Comparison of ENCODE assay signal across 8 cellular contexts in the genomic region with DNA sequence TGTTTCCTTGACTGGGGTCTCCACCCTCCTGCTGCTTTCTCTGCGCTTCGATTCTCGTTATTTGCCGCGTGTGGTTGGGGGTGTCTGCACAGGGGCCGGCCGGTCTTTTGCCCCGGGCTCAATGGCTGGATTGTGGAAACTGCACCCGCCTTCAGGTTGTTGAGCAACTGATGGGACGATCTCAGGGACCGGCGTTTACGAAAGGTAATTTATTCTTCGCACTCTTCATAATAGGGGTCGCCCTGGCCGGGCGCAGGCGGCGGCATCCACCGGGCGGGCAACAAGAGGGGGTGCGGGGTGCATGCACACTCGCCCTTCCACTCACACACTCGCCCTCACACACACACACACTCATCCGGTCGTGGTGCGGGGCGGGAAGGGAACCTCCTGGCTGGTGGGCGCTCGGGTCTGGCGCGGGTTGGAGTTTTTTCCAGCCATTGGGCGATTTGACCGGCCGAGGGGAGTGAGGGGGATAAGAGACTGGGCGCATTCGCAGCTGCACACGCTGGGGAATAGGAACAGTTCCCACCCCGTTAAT. TPM values are rescaled to one million over a fixed set of nuclear protein-coding genes. Genes with fewer than 3 reads are reported as not detected.
A peak's percentile ranks its signal among the peaks of the same experiment; 100 is the strongest.
DNase-seq lines count a peak whose midpoint lies in the region; ATAC-seq, FAIRE-seq and TF ChIP-seq lines count a peak whose summit lies in the region.

No MANE protein-coding gene starts in this region.

- no peaks in the 10 kb centered on the region for H3K9me3 Mint-ChIP-seq in T-helper 2 cell treated with Interferon-gamma antibody and Interleukin-4, amounts not matched to agents 5 μg/mL and 100 μg/mL, for 36 hours
- H3K9me3 Mint-ChIP-seq in activated T-cell treated with anti-CD3 and anti-CD28 coated beads, Interleukin-2, amount 50 U/mL, for 24 hours, result peaks cover 4% of the 10 kb centered on the region

- peaks cover 1% of the 10 kb centered on the region for H3K4me1 Mint-ChIP-seq in T-helper 2 cell treated with Interferon-gamma antibody and Interleukin-4, amounts not matched to agents 5 μg/mL and 100 μg/mL, for 36 hours (ENCODE audit: low read depth)
- H3K4me1 Mint-ChIP-seq in activated T-cell treated with anti-CD3 and anti-CD28 coated beads, Interleukin-2, amount 50 U/mL, for 24 hours (ENCODE audit: low read depth), result peaks cover 1% of the 10 kb centered on the region

- no peak overlapping the region for H3K4me3 Mint-ChIP-seq in T-helper 2 cell treated with Interferon-gamma antibody and Interleukin-4, amounts not matched to agents 5 μg/mL and 100 μg/mL, for 36 hours
- H3K4me3 Mint-ChIP-seq in activated T-cell treated with anti-CD3 and anti-CD28 coated beads, Interleukin-2, amount 50 U/mL, for 24 hours, result no peak overlapping the region

- TF ChIP-seq CTCF in heart right ventricle (IDR thresholded peaks at IDR 0.05) (no peak), psoas muscle (IDR thresholded peaks at IDR 0.05) (no peak)

- H3K27ac Mint-ChIP-seq in T-helper 2 cell treated with Interferon-gamma antibody and Interleukin-4, amounts not matched to agents 5 μg/mL and 100 μg/mL, for 36 hours, result peak overlapping the region; percentile 15
- no peak overlapping the region for H3K27ac Mint-ChIP-seq in activated T-cell treated with anti-CD3 and anti-CD28 coated beads, Interleukin-2, amount 50 U/mL, for 24 hours

- no peaks in the 10 kb centered on the region for H3K9me3 ChIP-seq in heart right ventricle
- no peaks in the 10 kb centered on the region for H3K9me3 ChIP-seq in psoas muscle

- peak overlapping the region in 5 of 10 donors; percentile 45 to 69 (median 61) for H3K27ac ChIP-seq in heart right ventricle
- H3K27ac ChIP-seq in psoas muscle, result no peak overlapping the region

- H3K27me3 ChIP-seq in heart right ventricle, result peaks cover 0 to 65% (median 38%) of the 10 kb centered on the region in 7 donors
- peaks cover 0 to 56% (median 24%) of the 10 kb centered on the region in 3 donors for H3K27me3 ChIP-seq in psoas muscle (ENCODE audit: insufficient read depth in 3 of 3, low read length in 2 of 3)

- peaks cover 50% of the 10 kb centered on the region for H3K27me3 Mint-ChIP-seq in T-helper 2 cell treated with Interferon-gamma antibody and Interleukin-4, amounts not matched to agents 5 μg/mL and 100 μg/mL, for 36 hours (ENCODE audit: low read depth)
- H3K27me3 Mint-ChIP-seq in activated T-cell treated with anti-CD3 and anti-CD28 coated beads, Interleukin-2, amount 50 U/mL, for 24 hours, result peaks cover 54% of the 10 kb centered on the region

- no peaks in the 10 kb centered on the region for H3K36me3 ChIP-seq in heart right ventricle
- no peaks in the 10 kb centered on the region for H3K36me3 ChIP-seq in psoas muscle (ENCODE audit: insufficient read depth in 1 of 2, low read depth in 1 of 2)

- H3K36me3 Mint-ChIP-seq in T-helper 2 cell treated with Interferon-gamma antibody and Interleukin-4, amounts not matched to agents 5 μg/mL and 100 μg/mL, for 36 hours (ENCODE audit: low read depth), result no peaks in the 10 kb centered on the region
- H3K36me3 Mint-ChIP-seq in activated T-cell treated with anti-CD3 and anti-CD28 coated beads, Interleukin-2, amount 50 U/mL, for 24 hours (ENCODE audit: low read depth), result no peaks in the 10 kb centered on the region

- no peak for TF ChIP-seq POLR2A in GM12891 (IDR thresholded peaks at IDR 0.05; ENCODE audit: low read depth, low read length)

- ATAC-seq in heart right ventricle, result peak in 7 of 8 donors; percentile 3 to 48 (median 28)
- ATAC-seq in psoas muscle, result no peak
- ATAC-seq in GM19455 (IDR thresholded peaks at IDR 0.05; ENCODE audit: unreplicated experiment), result no peak

- H3K4me3 ChIP-seq in heart right ventricle (peak overlapping the region; percentile 42 to 75 (median 64)), psoas muscle (peak overlapping the region; percentile 60)

- intact Hi-C loops in heart right ventricle (cut with DNase I) (loop anchor here in 2 of 10 donors (5.0 to 10.0 kb wide), 2 partner anchors 73 to 81 kb away; no protein-coding TSS in a partner anchor), psoas muscle (cut with DNase I) (no loop called here)

- FAIRE-seq in GM12891 (lab: Jason Lieb, UNC), result no peak

- WGBS in heart right ventricle, 2 donors, result 0 to 1% methylated on average over 39 of the region's 39 CpGs
- 0 to 1% (median 1%) methylated on average over 39 of the region's 39 CpGs for WGBS in psoas muscle, 3 donors

- peak; percentile 9 for DNase-seq in GM12891 (ENCODE audit: insufficient read length, low spot score)
- DNase-seq in T-helper 2 cell treated with Interferon-gamma antibody and Interleukin-4, amounts not matched to agents 5 μg/mL and 100 μg/mL, for 36 hours (ENCODE audit: low spot score), result no peak
- peak in 1 of 2 donors; percentile 4 for DNase-seq in heart right ventricle
- no peak for DNase-seq in psoas muscle
- no peak for DNase-seq in stimulated activated CD4-positive, alpha-beta T cell treated with anti-CD3 and anti-CD28 coated beads, Interleukin-4, amount 100 ng/mL, for 4 hours
- DNase-seq in activated T-cell treated with anti-CD3 and anti-CD28 coated beads, Interleukin-2, amount 50 U/mL, for 24 hours, result no peak
- DNase-seq in NCI-H187 (lab: John Stamatoyannopoulos, UW), result no peak

- peaks cover 0 to 25% (median 5%) of the 10 kb centered on the region in 9 donors for H3K4me1 ChIP-seq in heart right ventricle
- H3K4me1 ChIP-seq in psoas muscle, result no peaks in the 10 kb centered on the region

TF ChIP-seq in GM12891, 5 proteins besides CTCF, POLR2A, EP300 and RAD21:
- TF ChIP-seq SPI1 (IDR thresholded peaks at IDR 0.05; ENCODE audit: low read depth, low read length), result no peak
- no peak for TF ChIP-seq POU2F2 (IDR thresholded peaks at IDR 0.05; ENCODE audit: low read depth, low read length)
- no peak for TF ChIP-seq POLR2AphosphoS5 (IDR thresholded peaks at IDR 0.05; ENCODE audit: low read depth, low read length)
- no peak for TF ChIP-seq PAX5 (IDR thresholded peaks at IDR 0.05; ENCODE audit: insufficient read depth, low read length, severe bottlenecking)
- no peak for TF ChIP-seq TAF1 (IDR thresholded peaks at IDR 0.05; ENCODE audit: low read depth, low read length)

RNA-seq across cellular contexts. Expression of a gene that starts 1.5 kb away (rescaled TPM):
- polyA plus RNA-seq in GM12891 (2012; ENCODE audit: low read depth, missing spikeins), result not detected
- total RNA-seq in heart right ventricle (10 to 100 TPM in 3 of 10 donors, 1 to 10 TPM in 7; 2.5 to 20.9 (median 5.8) TPM), psoas muscle (1 to 10 TPM in 1 of 4 donors, under 1 TPM in 3; 0.42 to 2.8 (median 0.64) TPM)
- polyA plus RNA-seq in heart right ventricle (under 1 TPM; 0.36 to 0.88 TPM), psoas muscle (under 1 TPM; 0.06 to 0.16 (median 0.08) TPM)

Comparison
In these comparisons a context has a peak if more than half of its experiments do, and no peak if none do; other contexts are left out.
1. ATAC-seq: peak in heart right ventricle (7 of 8); none in psoas muscle (0 of 4) and GM19455 (single experiment).